ENCODE assay signal across 1 cellular context in the genomic region with DNA sequence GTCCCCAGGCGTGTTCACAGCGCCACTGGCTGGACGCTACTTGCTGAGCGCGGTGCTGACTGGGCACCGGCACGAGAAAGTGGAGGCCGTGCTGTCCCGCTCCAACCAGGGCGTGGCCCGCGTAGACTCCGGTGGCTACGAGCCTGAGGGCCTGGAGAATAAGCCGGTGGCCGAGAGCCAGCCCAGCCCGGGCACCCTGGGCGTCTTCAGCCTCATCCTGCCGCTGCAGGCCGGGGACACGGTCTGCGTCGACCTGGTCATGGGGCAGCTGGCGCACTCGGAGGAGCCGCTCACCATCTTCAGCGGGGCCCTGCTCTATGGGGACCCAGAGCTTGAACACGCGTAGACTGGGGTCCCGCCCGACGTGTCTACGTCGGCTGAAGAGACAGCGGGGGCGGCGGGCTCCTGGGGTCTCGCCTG.
A peak's percentile ranks its signal among the peaks of the same experiment; 100 is the strongest.
TF ChIP-seq lines count a peak whose summit lies in the region.

No MANE protein-coding gene starts in this region.

TF ChIP-seq in HCT116, 20 proteins besides CTCF, POLR2A, EP300 and RAD21 (continued from another document):
- TF ChIP-seq ELF1 (IDR thresholded peaks at IDR 0.05; ENCODE audit: borderline replicate concordance, low read depth) (no peak), EZH2 (IDR thresholded peaks at IDR 0.05) (no peak), POLR2AphosphoS5 (IDR thresholded peaks at IDR 0.05; ENCODE audit: low read depth, low read length) (peak; percentile 56), SRF (IDR thresholded peaks at IDR 0.05; ENCODE audit: low read depth) (no peak), SP1 (IDR thresholded peaks at IDR 0.05; ENCODE audit: low read depth) (no peak), EZH2phosphoT487 (IDR thresholded peaks at IDR 0.05; ENCODE audit: borderline replicate concordance) (no peak)
